In genomic region chr15:60326824-60327654, GRCh38 we compare ENCODE assay signal across 8 cellular contexts.
DNase-seq lines count a peak whose midpoint lies in the region; ATAC-seq, FAIRE-seq and TF ChIP-seq lines count a peak whose summit lies in the region.

No MANE protein-coding gene starts in this region.

- WGBS in K562 (ENCODE audit: insufficient coverage, low coverage, missing lambda C conversion rate), result 2% methylated on average over 5 of the region's 5 CpGs
- 4 to 12% methylated on average over 4 to 5 of the region's 5 CpGs for WGBS in transverse colon (ENCODE audit: low coverage in 1 of 2), 2 donors

- ATAC-seq in K562 (peak; percentile 69), GM19463 (IDR thresholded peaks at IDR 0.05; ENCODE audit: unreplicated experiment) (no peak)

- H3K36me3 ChIP-seq in K562 (ENCODE audit: control insufficient read depth, insufficient read depth, low read length), result no peaks in the 10 kb centered on the region
- no peaks in the 10 kb centered on the region for H3K36me3 ChIP-seq in transverse colon

- H3K27ac ChIP-seq in K562 (ENCODE audit: extremely low read depth, low read depth, low read length) (no peak overlapping the region), transverse colon (no peak overlapping the region)

- intact Hi-C loops in K562 (cut with micrococcal nuclease), result loop anchor here (1.0 to 5.0 kb wide), 4 partner anchors 410 to 795 kb away; no protein-coding TSS in a partner anchor
- intact Hi-C loops in transverse colon (cut with DNase I; ENCODE audit: low total_unique reads), result no loop called here

- H3K79me2 ChIP-seq in K562 (ENCODE audit: control insufficient read depth, insufficient read depth, low read length), result no peaks in the 10 kb centered on the region

- H3K9me3 ChIP-seq in K562 (replicated peaks; ENCODE audit: control insufficient read depth, insufficient read depth, low read depth, low read length) (no peaks in the 10 kb centered on the region), transverse colon (no peaks in the 10 kb centered on the region)

- TF ChIP-seq POLR2A in K562 (conservative IDR thresholded peaks at IDR 0.05), result no peak
- no peak for TF ChIP-seq POLR2A in transverse colon (IDR thresholded peaks at IDR 0.05)

- CTCF ChIA-PET in K562 (lab: Yijun Ruan, JAX; ENCODE audit: low intra/inter-chr PET ratio), result interaction anchor here (0.9 to 4.6 kb wide), 5 partner anchors 193 to 795 kb away, joined by 3 to 33 read pairs (median 17); no protein-coding TSS in a partner anchor

- peak; percentile 69 to 92 (median 75) for TF ChIP-seq CTCF in K562 (IDR thresholded peaks at IDR 0.05 in 2 of 3, conservative IDR thresholded peaks at IDR 0.05 in 1 of 3; ENCODE audit: insufficient read depth in 2 of 3, low read depth in 1 of 3, low read length in 3 of 3)
- peak; percentile 74 to 84 (median 79) for TF ChIP-seq CTCF in transverse colon (IDR thresholded peaks at IDR 0.05)

- BruUV-seq in K562 (replicated peaks; lab: Mats Ljungman, UMichigan), result no TSS peak

- POLR2A ChIA-PET in K562 (lab: Yijun Ruan, JAX), result no interaction called here

- peak; percentile 94 for FAIRE-seq in K562 (lab: Jason Lieb, UNC)

- H3K4me2 ChIP-seq in K562 (ENCODE audit: insufficient read depth, low read length), result no peak overlapping the region

- no peaks in the 10 kb centered on the region; the same call in 1 of the 2 replicates for H4K20me1 ChIP-seq in K562 (replicated peaks; ENCODE audit: control insufficient read depth, insufficient read depth, low read length)

- TF ChIP-seq EP300 in K562 (IDR thresholded peaks at IDR 0.05; ENCODE audit: low read length), result no peak
- TF ChIP-seq EP300 in transverse colon (IDR thresholded peaks at IDR 0.05; ENCODE audit: low read depth), result no peak

- H3K4me3 ChIP-seq in K562, result no peak overlapping the region
- H3K4me3 ChIP-seq in transverse colon, result no peak overlapping the region

- H3K27me3 ChIP-seq in K562 (ENCODE audit: control insufficient read depth in 2 of 2, insufficient read depth in 2 of 2, low read length in 2 of 2), result peaks cover 0 to 10% of the 10 kb centered on the region in 2 experiments; a peak in 3 of 5 replicates
- H3K27me3 ChIP-seq in transverse colon, result peaks cover 71% of the 10 kb centered on the region

- TF ChIP-seq RAD21 in K562 (CRISPR knock-in tag; conservative IDR thresholded peaks at IDR 0.05 in 1 of 2, IDR thresholded peaks at IDR 0.05 in 1 of 2), result peak; percentile 91 to 95

- no peak overlapping the region for H2AFZ ChIP-seq in K562 (ENCODE audit: low read depth, low read length)

- no peaks in the 10 kb centered on the region for H3K9me1 ChIP-seq in K562 (ENCODE audit: control insufficient read depth, insufficient read depth, low read length)

- no peaks in the 10 kb centered on the region for H3K4me1 ChIP-seq in K562 (replicated peaks in 1 of 2; ENCODE audit: control insufficient read depth in 2 of 2, insufficient read depth in 2 of 2, low read length in 2 of 2)
- no peaks in the 10 kb centered on the region for H3K4me1 ChIP-seq in transverse colon

- DNase-seq in Caki2 (ENCODE audit: low read depth), result peak; percentile 42
- DNase-seq in HCEC 1CT, result peak; percentile 39
- DNase-seq in NOMO-1 (lab: John Stamatoyannopoulos, UW; ENCODE audit: unreplicated experiment in 2 of 2), result peak; percentile 17 to 50
- peak; percentile 31 to 68 (median 48) for DNase-seq in K562 (ENCODE audit: extremely low read depth in 1 of 4, low spot score in 3 of 4)
- DNase-seq in kidney tubule cell (ENCODE audit: low spot score), result peak; percentile 65
- DNase-seq in transverse colon, result no peak
- DNase-seq in HuH-7.5 (ENCODE audit: low spot score), result no peak

- H3K9ac ChIP-seq in K562 (ENCODE audit: insufficient read depth in 1 of 2, low read depth in 2 of 2, low read length in 2 of 2), result no peak overlapping the region

- in situ Hi-C loops in Caki2 (cut with HindIII; ENCODE audit: low pct_unique_long_range_greater_than_20kb, low sequenced_read_pairs), result no loop called here
- in situ Hi-C loops in K562 (cut with MboI), result loop anchor here (5.0 to 25.0 kb wide), 3 partner anchors 200 to 632 kb away; no protein-coding TSS in a partner anchor
- in situ Hi-C loops in transverse colon (cut with MboI; ENCODE audit: low pct_ligation_motif_present in 1 of 4, low pct_unique_long_range_greater_than_20kb in 1 of 4, low sequenced_read_pairs in 3 of 4), result loop anchor here in 2 of 4 donors (10.0 kb wide), 1 partner anchor 602 kb away; no protein-coding TSS in a partner anchor

TF ChIP-seq in K562, 482 proteins besides CTCF, POLR2A, EP300 and RAD21:
- TF ChIP-seq DEAF1 (CRISPR knock-in tag; IDR thresholded peaks at IDR 0.05) (peak; percentile 85), SMARCC2 (IDR thresholded peaks at IDR 0.05; ENCODE audit: low read depth) (no peak), EWSR1 (IDR thresholded peaks at IDR 0.05; ENCODE audit: borderline replicate concordance, low read depth, partially characterized antibody) (no peak), SMC3 (conservative IDR thresholded peaks at IDR 0.05; ENCODE audit: insufficient read depth, low read depth, low read length) (peak; percentile 69), ZFP36 (IDR thresholded peaks at IDR 0.05; ENCODE audit: low read depth, low read length, partially characterized antibody) (peak; percentile 20), IRF1 (CRISPR knock-in tag; IDR thresholded peaks at IDR 0.05; ENCODE audit: borderline replicate concordance) (no peak), BMI1 (IDR thresholded peaks at IDR 0.05; ENCODE audit: low read length) (peak; percentile 13; the same call in 1 of the 2 replicates), ARID3A (IDR thresholded peaks at IDR 0.05; ENCODE audit: borderline replicate concordance, low read depth, low read length) (0 out of 2 replicates have a peak, but pooled peaks have one; percentile 32), ZNF384 (IDR thresholded peaks at IDR 0.05; ENCODE audit: low read depth, low read length) (peak; percentile 88)
TF ChIP-seq in K562: peak in this region for 6.

Comparison
In these comparisons a context has a peak if more than half of its experiments do, and no peak if none do; other contexts are left out.
1. DNase-seq: peak in Caki2 (single experiment), HCEC 1CT (single experiment), NOMO-1 (2 of 2), K562 (4 of 4) and kidney tubule cell (single experiment); none in transverse colon (single experiment) and HuH-7.5 (single experiment).